ENCODE assay signal across 8 cellular contexts in the genomic region with DNA sequence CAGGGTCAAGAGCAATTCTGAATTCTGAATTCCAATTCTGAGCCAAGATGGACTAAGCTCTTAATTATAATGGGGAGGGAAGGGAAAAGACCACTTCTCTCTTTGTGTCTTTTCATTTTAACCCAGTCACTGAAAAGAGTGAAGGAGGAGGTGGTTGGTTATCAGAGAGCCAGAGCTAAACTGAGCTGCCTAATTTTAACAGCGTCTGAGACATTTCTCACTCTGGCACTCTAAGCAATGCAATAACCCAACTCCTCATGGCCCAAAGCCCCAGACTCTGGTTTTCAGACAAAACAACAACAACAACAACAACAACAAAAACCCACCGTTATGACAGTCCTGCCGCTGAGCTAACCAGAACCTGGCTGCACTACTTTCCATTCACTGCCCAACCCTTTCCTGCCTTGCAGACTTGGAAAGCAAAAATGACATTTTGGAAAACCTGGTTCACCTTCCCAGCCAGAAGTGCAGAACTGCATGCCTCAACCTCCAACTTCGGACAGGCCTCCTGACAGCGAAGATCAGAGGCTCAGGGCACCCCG. TPM values are rescaled to one million over a fixed set of nuclear protein-coding genes. Genes with fewer than 3 reads are reported as not detected.
DNase-seq lines count a peak whose midpoint lies in the region; ATAC-seq and TF ChIP-seq lines count a peak whose summit lies in the region.

No MANE protein-coding gene starts in this region.

- H3K36me3 ChIP-seq in SJSA1 = peaks cover 12% of the 10 kb centered on the region
- no peaks in the 10 kb centered on the region for H3K36me3 ChIP-seq in prostate gland

- no peak overlapping the region for H3K27ac ChIP-seq in SJSA1
- H3K27ac ChIP-seq in prostate gland = peak overlapping the region; percentile 76 to 82

- 2% methylated on average over 6 of the region's 6 CpGs for WGBS in prostate gland

- TF ChIP-seq CTCF in fibroblast of pulmonary artery (IDR thresholded peaks at IDR 0.05; ENCODE audit: low read length, missing control alignments) = no peak
- no peak for TF ChIP-seq CTCF in prostate gland (IDR thresholded peaks at IDR 0.05)

- H3K9me3 ChIP-seq in SJSA1 (replicated peaks) (no peaks in the 10 kb centered on the region), prostate gland (no peaks in the 10 kb centered on the region)

- H3K4me1 ChIP-seq in SJSA1 (replicated peaks) (peaks cover 13% of the 10 kb centered on the region; the same call in 1 of the 2 replicates), prostate gland (replicated peaks) (no peaks in the 10 kb centered on the region)

- ATAC-seq in GM21786 (IDR thresholded peaks at IDR 0.05; ENCODE audit: unreplicated experiment) = no peak

- H3K4me3 ChIP-seq in GM08714 (ENCODE audit: low read length) (peak overlapping the region; percentile 74), SJSA1 (peak overlapping the region; percentile 90), fibroblast of pulmonary artery (replicated peaks; ENCODE audit: low read depth, low read length) (peak overlapping the region; percentile 73), prostate gland (peak overlapping the region; percentile 74 to 79)

- no peak for DNase-seq in SJSA1 (ENCODE audit: low read depth in 1 of 2, low spot score in 2 of 2)
- no peak for DNase-seq in fibroblast of pulmonary artery (ENCODE audit: low read depth)
- no peak for DNase-seq in prostate gland (ENCODE audit: low spot score)
- no peak for DNase-seq in ureter (ENCODE audit: low spot score)
- no peak for DNase-seq in NCI-H2196 (lab: John Stamatoyannopoulos, UW; ENCODE audit: unreplicated experiment)
- DNase-seq in MV-4-11 (lab: John Stamatoyannopoulos, UW) = no peak

- intact Hi-C loops in prostate gland (cut with DNase I) = no loop called here

- no peaks in the 10 kb centered on the region for H3K27me3 ChIP-seq in SJSA1 (replicated peaks)
- H3K27me3 ChIP-seq in prostate gland (replicated peaks; ENCODE audit: insufficient read depth) = no peaks in the 10 kb centered on the region

- TF ChIP-seq POLR2A in prostate gland (IDR thresholded peaks at IDR 0.05) = no peak

RNA-seq across cellular contexts. Expression of a gene that starts 1.0 kb away (rescaled TPM):
- total RNA-seq in SJSA1 (2014; rRNA removed; shearing (Covaris generic)) = 18.6 and 19.0 TPM in 2 replicates
- total RNA-seq in prostate gland (10 to 100 TPM in 1 of 2 donors, 1 to 10 TPM in 1; 10.0 to 27.7 TPM), ureter (6.8 TPM)

RNA-seq across cellular contexts. Expression of a gene that starts 53.8 kb away (rescaled TPM):
- total RNA-seq in SJSA1 (2014; rRNA removed; shearing (Covaris generic)) = not detected in 2 replicates
- total RNA-seq in prostate gland (not detected), ureter (not detected)
